ENCODE assay signal across 31 cellular contexts in genomic region chr6:22513667-22514066, GRCh38. TPM values are rescaled to one million over a fixed set of nuclear protein-coding genes. Genes with fewer than 3 reads are reported as not detected.
"Had no signal": no experiment of that assay in that cellular context is flagged by ENCODE, and none has a peak within 500 bp of the region (broad histone marks: within the 10 kb centered on the region; RNA-seq: fewer than 3 reads in every experiment).

No MANE protein-coding gene starts in this region.

- H3K4me1 Mint-ChIP-seq: activated B cell treated with CpG ODN at 0.5 μM for 24 hours; activated CD8-positive, alpha-beta memory T cell treated with anti-CD3 and anti-CD28 coated beads, Interleukin-2, amount 10 ng/mL, durations not matched to agents 7 days and 5 days; activated naive CD4-positive, alpha-beta T cell treated with anti-CD3 and anti-CD28 coated beads, Interleukin-2, amount 50 U/mL, for 24 hours; activated naive CD8-positive, alpha-beta T cell treated with anti-CD3 and anti-CD28 coated beads, Interleukin-2, amount 10 ng/mL, durations not matched to agents 7 days and 5 days; activated T-helper 17 cell treated with anti-CD3 and anti-CD28 coated beads, Interleukin-2, amount 50 U/mL, for 72 hours had no signal

- H3K4me2 ChIP-seq: SK-N-SH had no signal

- H3K4me3 Mint-ChIP-seq: activated B cell treated with CpG ODN at 0.5 μM for 24 hours; activated CD4-positive, alpha-beta memory T cell treated with anti-CD3 and anti-CD28 coated beads for 36 hours; activated CD8-positive, alpha-beta memory T cell treated with anti-CD3 and anti-CD28 coated beads, Interleukin-2, amount 10 ng/mL, durations not matched to agents 7 days and 5 days; activated naive CD4-positive, alpha-beta T cell treated with anti-CD3 and anti-CD28 coated beads, Interleukin-2, amount 50 U/mL, for 24 hours; activated naive CD8-positive, alpha-beta T cell treated with anti-CD3 and anti-CD28 coated beads, Interleukin-2, amount 10 ng/mL, durations not matched to agents 7 days and 5 days; activated T-cell treated with anti-CD3 and anti-CD28 coated beads, Interleukin-2, amount 50 U/mL, for 72 hours; activated T-helper 17 cell treated with anti-CD3 and anti-CD28 coated beads, Interleukin-2, amount 50 U/mL, for 72 hours; T-helper 1 cell treated with Interleukin-12 subunit alpha and Interleukin-12 subunit beta and Interleukin-4 antibody, amounts not matched to agents 30 μg/mL and 1 μg/mL, for 36 hours; T-helper 2 cell treated with Interferon-gamma antibody and Interleukin-4, amounts not matched to agents 5 μg/mL and 100 μg/mL, for 36 hours had no signal

- ATAC-seq: activated CD8-positive, alpha-beta memory T cell treated with anti-CD3 and anti-CD28 coated beads, Interleukin-2, amount 10 ng/mL, durations not matched to agents 7 days and 5 days; activated T-cell treated with anti-CD3 and anti-CD28 coated beads, Interleukin-2, amount 50 U/mL, for 72 hours; activated T-helper 17 cell treated with anti-CD3 and anti-CD28 coated beads, Interleukin-2, amount 50 U/mL, for 72 hours; Panc1 had no signal

- DNase-seq: activated B cell treated with CpG ODN at 0.5 μM for 24 hours; activated CD4-positive, alpha-beta memory T cell treated with anti-CD3 and anti-CD28 coated beads for 36 hours; activated CD4-positive, alpha-beta T cell treated with anti-CD3 and anti-CD28 coated beads for 4 hours; activated CD4-positive, alpha-beta T cell treated with anti-CD3 and anti-CD28 coated beads, Interleukin-2, amount 50 U/mL, for 1 hour; activated CD4-positive, CD25-positive, alpha-beta regulatory T cell treated with anti-CD3 and anti-CD28 coated beads, Interleukin-2, amount 50 U/mL, for 72 hours; activated CD8-positive, alpha-beta memory T cell treated with anti-CD3 and anti-CD28 coated beads for 24 hours; activated CD8-positive, alpha-beta memory T cell treated with anti-CD3 and anti-CD28 coated beads, Interleukin-2, amount 10 ng/mL, durations not matched to agents 7 days and 5 days; activated CD8-positive, alpha-beta memory T cell treated with anti-CD3 and anti-CD28 coated beads, Interleukin-2, amount 50 U/mL, for 48 hours; activated effector memory CD4-positive, alpha-beta T cell treated with anti-CD3 and anti-CD28 coated beads, Interleukin-2, amount 50 U/mL, for 16 hours; activated naive CD4-positive, alpha-beta T cell; activated naive CD8-positive, alpha-beta T cell treated with anti-CD3 and anti-CD28 coated beads, Interleukin-2, amount 10 ng/mL, durations not matched to agents 7 days and 5 days; activated T-cell treated with anti-CD3 and anti-CD28 coated beads, Interleukin-2, amount 50 U/mL, for 1 hour; activated T-cell treated with anti-CD3 and anti-CD28 coated beads, Interleukin-2, amount 50 U/mL, for 72 hours; amygdala; Karpas-422; NCI-H1105; NCI-H1417 treated with DMSO at 0.1 percent for 48 hours; NCI-H187 treated with DMSO at 0.1 percent for 48 hours; NCI-H2081; NCI-H345; SHP77; SK-N-SH had no signal

- H3K9me3 Mint-ChIP-seq: activated B cell treated with CpG ODN at 0.5 μM for 24 hours; activated naive CD8-positive, alpha-beta T cell treated with anti-CD3 and anti-CD28 coated beads, Interleukin-2, amount 10 ng/mL, durations not matched to agents 7 days and 5 days; T-helper 1 cell treated with Interleukin-12 subunit alpha and Interleukin-12 subunit beta and Interleukin-4 antibody, amounts not matched to agents 30 μg/mL and 1 μg/mL, for 36 hours; T-helper 2 cell treated with Interferon-gamma antibody and Interleukin-4, amounts not matched to agents 5 μg/mL and 100 μg/mL, for 36 hours had no signal

- H3K4me1 ChIP-seq: ascending aorta, breast epithelium, SJCRH30 had no signal

- H3K36me3 Mint-ChIP-seq: activated CD4-positive, alpha-beta memory T cell treated with anti-CD3 and anti-CD28 coated beads for 36 hours; activated CD8-positive, alpha-beta memory T cell treated with anti-CD3 and anti-CD28 coated beads, Interleukin-2, amount 10 ng/mL, durations not matched to agents 7 days and 5 days; activated naive CD4-positive, alpha-beta T cell treated with anti-CD3 and anti-CD28 coated beads, Interleukin-2, amount 50 U/mL, for 24 hours; activated naive CD8-positive, alpha-beta T cell treated with anti-CD3 and anti-CD28 coated beads, Interleukin-2, amount 10 ng/mL, durations not matched to agents 7 days and 5 days had no signal

- H3K4me3 ChIP-seq: ascending aorta, breast epithelium, SJCRH30 had no signal

- H3K27ac Mint-ChIP-seq: activated B cell treated with CpG ODN at 0.5 μM for 24 hours; activated CD4-positive, alpha-beta memory T cell treated with anti-CD3 and anti-CD28 coated beads for 36 hours; activated CD8-positive, alpha-beta memory T cell treated with anti-CD3 and anti-CD28 coated beads, Interleukin-2, amount 10 ng/mL, durations not matched to agents 7 days and 5 days; activated naive CD4-positive, alpha-beta T cell treated with anti-CD3 and anti-CD28 coated beads, Interleukin-2, amount 50 U/mL, for 24 hours; activated naive CD8-positive, alpha-beta T cell treated with anti-CD3 and anti-CD28 coated beads, Interleukin-2, amount 10 ng/mL, durations not matched to agents 7 days and 5 days; activated T-cell treated with anti-CD3 and anti-CD28 coated beads, Interleukin-2, amount 50 U/mL, for 72 hours; activated T-helper 17 cell treated with anti-CD3 and anti-CD28 coated beads, Interleukin-2, amount 50 U/mL, for 72 hours; T-helper 1 cell treated with Interleukin-12 subunit alpha and Interleukin-12 subunit beta and Interleukin-4 antibody, amounts not matched to agents 30 μg/mL and 1 μg/mL, for 36 hours; T-helper 2 cell treated with Interferon-gamma antibody and Interleukin-4, amounts not matched to agents 5 μg/mL and 100 μg/mL, for 36 hours had no signal

- H3K36me3 ChIP-seq: ascending aorta, breast epithelium, SJCRH30 had no signal

- H3K9me3 ChIP-seq: ascending aorta, breast epithelium, SJCRH30, SK-N-SH had no signal

- H3K27me3 ChIP-seq: ascending aorta, breast epithelium, SJCRH30 had no signal

- H3K27ac ChIP-seq: ascending aorta, breast epithelium, SJCRH30 had no signal

- H3K27me3 Mint-ChIP-seq: activated B cell treated with CpG ODN at 0.5 μM for 24 hours; activated CD4-positive, alpha-beta memory T cell treated with anti-CD3 and anti-CD28 coated beads for 36 hours; activated CD8-positive, alpha-beta memory T cell treated with anti-CD3 and anti-CD28 coated beads, Interleukin-2, amount 10 ng/mL, durations not matched to agents 7 days and 5 days; activated naive CD4-positive, alpha-beta T cell treated with anti-CD3 and anti-CD28 coated beads, Interleukin-2, amount 50 U/mL, for 24 hours; activated naive CD8-positive, alpha-beta T cell treated with anti-CD3 and anti-CD28 coated beads, Interleukin-2, amount 10 ng/mL, durations not matched to agents 7 days and 5 days; activated T-helper 17 cell treated with anti-CD3 and anti-CD28 coated beads, Interleukin-2, amount 50 U/mL, for 72 hours had no signal

- H3K9ac ChIP-seq: SK-N-SH had no signal

RNA-seq across cellular contexts. Expression of gene HDGFL1, which starts 55.7 kb away (rescaled TPM):
- polyA plus RNA-seq: adipose tissue, SK-N-SH had no signal
